ENCODE assay signal across 33 cellular contexts in the genomic region with DNA sequence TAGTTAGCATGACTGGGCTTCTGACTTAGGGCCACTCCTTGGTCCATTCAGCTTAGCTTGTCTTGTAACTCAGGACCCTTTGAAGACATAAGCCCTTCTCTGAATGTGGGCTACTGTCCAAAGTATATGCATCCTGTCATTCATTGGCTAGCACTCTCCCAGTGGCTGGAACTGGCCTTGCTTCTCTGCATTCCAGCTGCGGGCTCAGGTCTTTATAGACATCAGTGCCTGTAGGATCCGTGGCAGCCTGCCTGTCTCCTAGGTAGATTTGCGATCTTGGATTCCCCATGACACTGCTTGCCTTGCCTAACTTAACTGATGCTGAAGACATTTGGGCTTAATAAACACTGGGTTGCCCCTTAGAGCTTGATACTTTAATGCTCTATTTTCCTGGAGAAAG.
"Had no signal": no experiment of that assay in that cellular context is flagged by ENCODE, and none has a peak within 500 bp of the region (broad histone marks: within the 10 kb centered on the region; RNA-seq: fewer than 3 reads in every experiment).

No MANE protein-coding gene starts in this region.

- H3K4me1 Mint-ChIP-seq: activated CD4-positive, alpha-beta T cell treated with anti-CD3 and anti-CD28 coated beads for 36 hours; activated CD4-positive, alpha-beta T cell treated with anti-CD3 and anti-CD28 coated beads, Interleukin-2, amount 10 ng/mL, durations not matched to agents 24 days and 14 days; activated CD8-positive, alpha-beta memory T cell treated with anti-CD3 and anti-CD28 coated beads, Interleukin-2, amount 10 ng/mL, durations not matched to agents 7 days and 5 days; activated naive CD4-positive, alpha-beta T cell treated with anti-CD3 and anti-CD28 coated beads, Interleukin-2, amount 50 U/mL, for 24 hours; activated naive CD8-positive, alpha-beta T cell treated with anti-CD3 and anti-CD28 coated beads for 36 hours; activated naive CD8-positive, alpha-beta T cell treated with anti-CD3 and anti-CD28 coated beads, Interleukin-2, amount 50 U/mL, for 24 hours; T-cell had no signal

- DNase-seq: activated CD4-positive, alpha-beta memory T cell treated with anti-CD3 and anti-CD28 coated beads for 36 hours; activated CD4-positive, alpha-beta T cell treated with anti-CD3 and anti-CD28 coated beads for 36 hours; activated CD4-positive, alpha-beta T cell treated with anti-CD3 and anti-CD28 coated beads, Interleukin-2, amount 10 ng/mL, durations not matched to agents 24 days and 14 days; activated CD4-positive, CD25-positive, alpha-beta regulatory T cell; activated CD4-positive, CD25-positive, alpha-beta regulatory T cell treated with anti-CD3 and anti-CD28 coated beads, Interleukin-2, amount 50 U/mL, for 72 hours; activated CD8-positive, alpha-beta memory T cell treated with anti-CD3 and anti-CD28 coated beads, Interleukin-2, amount 10 ng/mL, durations not matched to agents 7 days and 5 days; activated CD8-positive, alpha-beta memory T cell treated with anti-CD3 and anti-CD28 coated beads, Interleukin-2, amount 50 U/mL, for 4 hours; activated CD8-positive, alpha-beta T cell treated with anti-CD3 and anti-CD28 coated beads, Interleukin-2, amount 10 ng/mL, durations not matched to agents 7 days and 5 days; activated effector memory CD4-positive, alpha-beta T cell treated with anti-CD3 and anti-CD28 coated beads, Interleukin-2, amount 50 U/mL, for 16 hours; activated naive CD4-positive, alpha-beta T cell treated with anti-CD3 and anti-CD28 coated beads for 36 hours; activated naive CD8-positive, alpha-beta T cell treated with anti-CD3 and anti-CD28 coated beads for 36 hours; activated naive CD8-positive, alpha-beta T cell treated with anti-CD3 and anti-CD28 coated beads, Interleukin-2, amount 50 U/mL, for 24 hours; activated T-cell treated with anti-CD3 and anti-CD28 coated beads, Interleukin-2, amount 50 U/mL, for 1 hour; activated T-cell treated with anti-CD3 and anti-CD28 coated beads, Interleukin-2, amount 50 U/mL, for 48 hours; adrenal gland; amygdala; aorta; body of pancreas; caudate nucleus; cortex of kidney; dermis blood vessel endothelial cell; effector CD4-positive, alpha-beta T cell; effector memory CD8-positive, alpha-beta T cell; foreskin fibroblast; heart right ventricle; T-cell; T1000; WERI-Rb-1 had no signal

- H3K27ac Mint-ChIP-seq: activated CD4-positive, alpha-beta memory T cell treated with anti-CD3 and anti-CD28 coated beads for 36 hours; activated CD4-positive, alpha-beta T cell treated with anti-CD3 and anti-CD28 coated beads for 36 hours; activated CD4-positive, alpha-beta T cell treated with anti-CD3 and anti-CD28 coated beads, Interleukin-2, amount 10 ng/mL, durations not matched to agents 24 days and 14 days; activated CD8-positive, alpha-beta memory T cell treated with anti-CD3 and anti-CD28 coated beads, Interleukin-2, amount 10 ng/mL, durations not matched to agents 7 days and 5 days; activated CD8-positive, alpha-beta T cell treated with anti-CD3 and anti-CD28 coated beads, Interleukin-2, amount 10 ng/mL, durations not matched to agents 7 days and 5 days; activated naive CD4-positive, alpha-beta T cell treated with anti-CD3 and anti-CD28 coated beads for 36 hours; activated naive CD4-positive, alpha-beta T cell treated with anti-CD3 and anti-CD28 coated beads, Interleukin-2, amount 50 U/mL, for 24 hours; activated naive CD8-positive, alpha-beta T cell treated with anti-CD3 and anti-CD28 coated beads for 36 hours; activated naive CD8-positive, alpha-beta T cell treated with anti-CD3 and anti-CD28 coated beads, Interleukin-2, amount 50 U/mL, for 24 hours; activated T-helper 1 cell treated with anti-CD3 and anti-CD28 coated beads, Interleukin-12 subunit alpha, Interleukin-12 subunit beta, Interleukin-2, Interleukin-4 antibody, amounts not matched to agents 30 ng/mL and 10 ng/mL and 1 ng/mL, durations not matched to agents 14 hours and 24 hours and 36 hours; activated T-helper 2 cell treated with anti-CD3 and anti-CD28 coated beads, Interferon-gamma antibody, Interleukin-2, Interleukin-4, amounts not matched to agents 10 μg/mL and 5 μg/mL and 100 μg/mL, durations not matched to agents 14 hours and 24 hours and 36 hours; effector memory CD8-positive, alpha-beta T cell; T-cell; T-helper 1 cell treated with Interleukin-12 subunit alpha and Interleukin-12 subunit beta and Interleukin-4 antibody, amounts not matched to agents 30 μg/mL and 1 μg/mL, for 36 hours had no signal

- H3K4me3 Mint-ChIP-seq: activated CD4-positive, alpha-beta memory T cell treated with anti-CD3 and anti-CD28 coated beads for 36 hours; activated CD4-positive, alpha-beta T cell treated with anti-CD3 and anti-CD28 coated beads for 36 hours; activated CD4-positive, alpha-beta T cell treated with anti-CD3 and anti-CD28 coated beads, Interleukin-2, amount 10 ng/mL, durations not matched to agents 24 days and 14 days; activated CD8-positive, alpha-beta memory T cell treated with anti-CD3 and anti-CD28 coated beads, Interleukin-2, amount 10 ng/mL, durations not matched to agents 7 days and 5 days; activated CD8-positive, alpha-beta T cell treated with anti-CD3 and anti-CD28 coated beads, Interleukin-2, amount 10 ng/mL, durations not matched to agents 7 days and 5 days; activated naive CD4-positive, alpha-beta T cell treated with anti-CD3 and anti-CD28 coated beads for 36 hours; activated naive CD4-positive, alpha-beta T cell treated with anti-CD3 and anti-CD28 coated beads, Interleukin-2, amount 50 U/mL, for 24 hours; activated naive CD8-positive, alpha-beta T cell treated with anti-CD3 and anti-CD28 coated beads for 36 hours; activated naive CD8-positive, alpha-beta T cell treated with anti-CD3 and anti-CD28 coated beads, Interleukin-2, amount 50 U/mL, for 24 hours; activated T-helper 1 cell treated with anti-CD3 and anti-CD28 coated beads, Interleukin-12 subunit alpha, Interleukin-12 subunit beta, Interleukin-2, Interleukin-4 antibody, amounts not matched to agents 30 ng/mL and 10 ng/mL and 1 ng/mL, durations not matched to agents 14 hours and 24 hours and 36 hours; effector memory CD8-positive, alpha-beta T cell; T-cell; T-helper 1 cell treated with Interleukin-12 subunit alpha and Interleukin-12 subunit beta and Interleukin-4 antibody, amounts not matched to agents 30 μg/mL and 1 μg/mL, for 36 hours had no signal

- H3K27ac ChIP-seq: adrenal gland, body of pancreas, heart right ventricle, WERI-Rb-1 had no signal

- H3K36me3 Mint-ChIP-seq: activated CD4-positive, alpha-beta memory T cell treated with anti-CD3 and anti-CD28 coated beads for 36 hours; activated CD8-positive, alpha-beta memory T cell treated with anti-CD3 and anti-CD28 coated beads, Interleukin-2, amount 10 ng/mL, durations not matched to agents 7 days and 5 days; activated naive CD4-positive, alpha-beta T cell treated with anti-CD3 and anti-CD28 coated beads, Interleukin-2, amount 50 U/mL, for 24 hours; activated naive CD8-positive, alpha-beta T cell treated with anti-CD3 and anti-CD28 coated beads for 36 hours; T-cell had no signal

- H3K4me1 ChIP-seq: adrenal gland, body of pancreas, heart right ventricle had no signal

- H3K9me3 Mint-ChIP-seq: activated CD4-positive, alpha-beta memory T cell treated with anti-CD3 and anti-CD28 coated beads for 36 hours; activated CD4-positive, alpha-beta T cell treated with anti-CD3 and anti-CD28 coated beads, Interleukin-2, amount 10 ng/mL, durations not matched to agents 24 days and 14 days; activated naive CD4-positive, alpha-beta T cell treated with anti-CD3 and anti-CD28 coated beads for 36 hours; activated naive CD4-positive, alpha-beta T cell treated with anti-CD3 and anti-CD28 coated beads, Interleukin-2, amount 50 U/mL, for 24 hours; activated naive CD8-positive, alpha-beta T cell treated with anti-CD3 and anti-CD28 coated beads for 36 hours; activated naive CD8-positive, alpha-beta T cell treated with anti-CD3 and anti-CD28 coated beads, Interleukin-2, amount 50 U/mL, for 24 hours; activated T-helper 1 cell treated with anti-CD3 and anti-CD28 coated beads, Interleukin-12 subunit alpha, Interleukin-12 subunit beta, Interleukin-2, Interleukin-4 antibody, amounts not matched to agents 30 ng/mL and 10 ng/mL and 1 ng/mL, durations not matched to agents 14 hours and 24 hours and 36 hours had no signal

- H3K4me3 ChIP-seq: adrenal gland, body of pancreas, heart right ventricle had no signal

- H3K27me3 ChIP-seq: adrenal gland, body of pancreas, heart right ventricle had no signal

- ATAC-seq: activated CD4-positive, alpha-beta T cell treated with anti-CD3 and anti-CD28 coated beads for 36 hours; activated CD8-positive, alpha-beta memory T cell treated with anti-CD3 and anti-CD28 coated beads, Interleukin-2, amount 10 ng/mL, durations not matched to agents 7 days and 5 days; activated CD8-positive, alpha-beta T cell treated with anti-CD3 and anti-CD28 coated beads, Interleukin-2, amount 10 ng/mL, durations not matched to agents 7 days and 5 days; activated naive CD8-positive, alpha-beta T cell treated with anti-CD3 and anti-CD28 coated beads, Interleukin-2, amount 50 U/mL, for 24 hours; body of pancreas; effector memory CD8-positive, alpha-beta T cell; esophagus mucosa; heart right ventricle; T-cell had no signal

- H3K27me3 Mint-ChIP-seq: activated CD4-positive, alpha-beta memory T cell treated with anti-CD3 and anti-CD28 coated beads for 36 hours; activated CD4-positive, alpha-beta T cell treated with anti-CD3 and anti-CD28 coated beads for 36 hours; activated CD4-positive, alpha-beta T cell treated with anti-CD3 and anti-CD28 coated beads, Interleukin-2, amount 10 ng/mL, durations not matched to agents 24 days and 14 days; activated CD8-positive, alpha-beta memory T cell treated with anti-CD3 and anti-CD28 coated beads, Interleukin-2, amount 10 ng/mL, durations not matched to agents 7 days and 5 days; activated naive CD4-positive, alpha-beta T cell treated with anti-CD3 and anti-CD28 coated beads, Interleukin-2, amount 50 U/mL, for 24 hours; activated naive CD8-positive, alpha-beta T cell treated with anti-CD3 and anti-CD28 coated beads for 36 hours; activated naive CD8-positive, alpha-beta T cell treated with anti-CD3 and anti-CD28 coated beads, Interleukin-2, amount 50 U/mL, for 24 hours; effector memory CD8-positive, alpha-beta T cell; T-cell had no signal

- H3K9me3 ChIP-seq: adrenal gland, body of pancreas, heart right ventricle had no signal
